8 cellular contexts compared by ENCODE assay signal in genomic region chr20:1108437-1108920, GRCh38. TPM values are rescaled to one million over a fixed set of nuclear protein-coding genes. Genes with fewer than 3 reads are reported as not detected.
DNase-seq lines count a peak whose midpoint lies in the region; ATAC-seq and TF ChIP-seq lines count a peak whose summit lies in the region.

No MANE protein-coding gene starts in this region.

- no peaks in the 10 kb centered on the region for H3K4me1 Mint-ChIP-seq in activated naive CD8-positive, alpha-beta T cell treated with anti-CD3 and anti-CD28 coated beads, Interleukin-2, amount 50 U/mL, for 24 hours

- ATAC-seq in SK-N-SH treated with all-trans-retinoic acid at 6 μM for 48 hours = peak; percentile 98
- peak; percentile 66 for ATAC-seq in activated naive CD8-positive, alpha-beta T cell treated with anti-CD3 and anti-CD28 coated beads, Interleukin-2, amount 50 U/mL, for 24 hours
- peak; percentile 62 for ATAC-seq in sciatic nerve
- ATAC-seq in HG03196 (IDR thresholded peaks at IDR 0.05; ENCODE audit: unreplicated experiment) = no peak
- ATAC-seq in HG02642 (IDR thresholded peaks at IDR 0.05; ENCODE audit: poor library complexity, unreplicated experiment) = no peak

- intact Hi-C loops in sciatic nerve (cut with DNase I) = no loop called here

- H3K27ac ChIP-seq in right atrium auricular region = no peak overlapping the region

- no peak overlapping the region for H3K4me3 ChIP-seq in right atrium auricular region

- TF ChIP-seq CTCF in right atrium auricular region (IDR thresholded peaks at IDR 0.05) = peak; percentile 64 to 80

- no peaks in the 10 kb centered on the region for H3K27me3 Mint-ChIP-seq in activated naive CD8-positive, alpha-beta T cell treated with anti-CD3 and anti-CD28 coated beads, Interleukin-2, amount 50 U/mL, for 24 hours

- no peaks in the 10 kb centered on the region for H3K9me3 Mint-ChIP-seq in activated naive CD8-positive, alpha-beta T cell treated with anti-CD3 and anti-CD28 coated beads, Interleukin-2, amount 50 U/mL, for 24 hours

- H3K36me3 ChIP-seq in right atrium auricular region = no peaks in the 10 kb centered on the region

- no peaks in the 10 kb centered on the region for H3K36me3 Mint-ChIP-seq in activated naive CD8-positive, alpha-beta T cell treated with anti-CD3 and anti-CD28 coated beads, Interleukin-2, amount 50 U/mL, for 24 hours (ENCODE audit: low read depth)

- no peaks in the 10 kb centered on the region for H3K27me3 ChIP-seq in right atrium auricular region

- H3K4me3 Mint-ChIP-seq in activated naive CD8-positive, alpha-beta T cell treated with anti-CD3 and anti-CD28 coated beads, Interleukin-2, amount 50 U/mL, for 24 hours = no peak overlapping the region

- no peak overlapping the region for H3K27ac Mint-ChIP-seq in activated naive CD8-positive, alpha-beta T cell treated with anti-CD3 and anti-CD28 coated beads, Interleukin-2, amount 50 U/mL, for 24 hours

- no peaks in the 10 kb centered on the region for H3K9me3 ChIP-seq in right atrium auricular region

- H3K4me1 ChIP-seq in right atrium auricular region = no peaks in the 10 kb centered on the region

- peak; percentile 4 for DNase-seq in DMS 273 treated with DMSO at 0.1 percent for 48 hours (lab: John Stamatoyannopoulos, UW)
- DNase-seq in HuH-7 (ENCODE audit: low spot score) = peak; percentile 63
- peak; percentile 67 for DNase-seq in activated naive CD8-positive, alpha-beta T cell treated with anti-CD3 and anti-CD28 coated beads, Interleukin-2, amount 50 U/mL, for 24 hours
- DNase-seq in right atrium auricular region (ENCODE audit: low spot score) = no peak
- DNase-seq in sciatic nerve (ENCODE audit: low spot score) = peak; percentile 71

TF ChIP-seq in SK-N-SH treated with all-trans-retinoic acid at 6 μM for 48 hours, 23 proteins besides CTCF, POLR2A, EP300 and RAD21:
- TF ChIP-seq ZNF565 (CRISPR knock-in tag; conservative IDR thresholded peaks at IDR 0.05; ENCODE audit: low read depth) (no peak), TOX (CRISPR knock-in tag; IDR thresholded peaks at IDR 0.05; ENCODE audit: borderline replicate concordance) (no peak)

RNA-seq across cellular contexts. Expression of gene PSMF1, which starts 9.9 kb away (rescaled TPM):
- 100 to 1,000 TPM in 1 of 2 donors, 10 to 100 TPM in 1; 88.6 to 116 TPM for total RNA-seq in right atrium auricular region
- total RNA-seq in sciatic nerve = 187 TPM

Comparison
In these comparisons a context has a peak if more than half of its experiments do, and no peak if none do; other contexts are left out.
1. ATAC-seq: peak in SK-N-SH treated with all-trans-retinoic acid at 6 μM for 48 hours (single experiment), activated naive CD8-positive, alpha-beta T cell treated with anti-CD3 and anti-CD28 coated beads, Interleukin-2, amount 50 U/mL, for 24 hours (single experiment) and sciatic nerve (single experiment); none in HG03196 (single experiment) and HG02642 (single experiment).